ENCODE assay signal across 28 cellular contexts in genomic region chr12:129246630-129247029, GRCh38.
"Had no signal": no experiment of that assay in that cellular context is flagged by ENCODE, and none has a peak within 500 bp of the region (broad histone marks: within the 10 kb centered on the region; RNA-seq: fewer than 3 reads in every experiment).

No MANE protein-coding gene starts in this region.

- H3K4me3 ChIP-seq: stomach, suprapubic skin, testis, thoracic aorta, thyroid gland, tibial artery, tibial nerve, transverse colon, upper lobe of left lung, upper lobe of right lung, uterus, vagina had no signal

- H3K27ac ChIP-seq: stomach, suprapubic skin, testis, thoracic aorta, thyroid gland, tibial artery, tibial nerve, transverse colon, upper lobe of left lung, upper lobe of right lung, uterus, vagina had no signal

- H3K36me3 Mint-ChIP-seq: stimulated activated effector memory CD8-positive, alpha-beta T cell treated with anti-CD3 and anti-CD28 coated beads, Interleukin-12 subunit alpha, Interleukin-12 subunit beta, amount 100 ng/mL, for 72 hours; stimulated activated memory B cell treated with anti-CD40 and anti-IgM and Interleukin-4, amounts not matched to agents 10 μg/mL and 1 μg/mL and 100 μg/mL, for 72 hours; stimulated activated naive B cell treated with anti-CD40 and anti-IgM and Interleukin-4, amounts not matched to agents 10 μg/mL and 1 μg/mL and 100 μg/mL, for 72 hours; type B pancreatic cell had no signal

- H3K9me3 Mint-ChIP-seq: stimulated activated effector memory CD8-positive, alpha-beta T cell treated with anti-CD3 and anti-CD28 coated beads, Interleukin-12 subunit alpha, Interleukin-12 subunit beta, amount 100 ng/mL, for 72 hours; stimulated activated memory B cell treated with anti-CD40 and anti-IgM and Interleukin-4, amounts not matched to agents 10 μg/mL and 1 μg/mL and 100 μg/mL, for 72 hours; type B pancreatic cell had no signal

- DNase-seq: stimulated activated CD4-positive, alpha-beta T cell treated with anti-CD3 and anti-CD28 coated beads, Interleukin-2, amount 100 ng/mL, for 48 hours; stimulated activated CD4-positive, alpha-beta T cell treated with anti-CD3 and anti-CD28 coated beads, Interleukin-4, amount 100 ng/mL, for 1 hour; stimulated activated CD4-positive, alpha-beta T cell treated with anti-CD3 and anti-CD28 coated beads, Interleukin-4, amount 100 ng/mL, for 24 hours; stimulated activated CD4-positive, alpha-beta T cell treated with anti-CD3 and anti-CD28 coated beads, Interleukin-4, amount 100 ng/mL, for 4 hours; stimulated activated CD8-positive, alpha-beta memory T cell treated with anti-CD3 and anti-CD28 coated beads, Interleukin-4, amount 100 ng/mL, for 48 hours; stimulated activated naive B cell treated with anti-CD40 and anti-IgM and Interleukin-4, amounts not matched to agents 10 μg/mL and 1 μg/mL and 100 μg/mL, for 72 hours; stimulated activated naive CD4-positive, alpha-beta T cell; stimulated activated naive CD4-positive, alpha-beta T cell treated with Interleukin-2 at 50 U/mL for 16 hours; stimulated activated naive CD8-positive, alpha-beta T cell treated with anti-CD3 and anti-CD28 coated beads, Interleukin-15, amount 100 ng/mL, for 72 hours; stimulated activated naive CD8-positive, alpha-beta T cell treated with anti-CD3 and anti-CD28 coated beads, Interleukin-15, Interleukin-2, amounts not matched to agents 100 U/mL and 50 U/mL, for 24 hours; stomach; substantia nigra; testis; thyroid gland; tibial artery; transverse colon; trophoblast cell; upper lobe of left lung; upper lobe of right lung; uterus had no signal

- H3K27me3 Mint-ChIP-seq: stimulated activated memory B cell treated with anti-CD40 and anti-IgM and Interleukin-4, amounts not matched to agents 10 μg/mL and 1 μg/mL and 100 μg/mL, for 72 hours; stimulated activated naive B cell treated with anti-CD40 and anti-IgM and Interleukin-4, amounts not matched to agents 10 μg/mL and 1 μg/mL and 100 μg/mL, for 72 hours; stimulated activated naive CD8-positive, alpha-beta T cell treated with anti-CD3 and anti-CD28 coated beads, Interleukin-15, amount 100 ng/mL, for 72 hours; stimulated activated naive CD8-positive, alpha-beta T cell treated with anti-CD3 and anti-CD28 coated beads, Interleukin-15, Interleukin-2, amounts not matched to agents 100 ng/mL and 50 ng/mL, for 24 hours had no signal

- H3K9me3 ChIP-seq: suprapubic skin, testis, thoracic aorta, thyroid gland, tibial artery, transverse colon, upper lobe of left lung, upper lobe of right lung, uterus, vagina had no signal

- H3K36me3 ChIP-seq: stomach, suprapubic skin, thoracic aorta, thyroid gland, tibial artery, tibial nerve, transverse colon, upper lobe of left lung, upper lobe of right lung, uterus, vagina had no signal

- H3K4me3 Mint-ChIP-seq: stimulated activated effector memory CD8-positive, alpha-beta T cell treated with anti-CD3 and anti-CD28 coated beads, Interleukin-12 subunit alpha, Interleukin-12 subunit beta, amount 100 ng/mL, for 72 hours; stimulated activated memory B cell treated with anti-CD40 and anti-IgM and Interleukin-4, amounts not matched to agents 10 μg/mL and 1 μg/mL and 100 μg/mL, for 72 hours; stimulated activated naive B cell treated with anti-CD40 and anti-IgM and Interleukin-4, amounts not matched to agents 10 μg/mL and 1 μg/mL and 100 μg/mL, for 72 hours; stimulated activated naive CD8-positive, alpha-beta T cell treated with anti-CD3 and anti-CD28 coated beads, Interleukin-15, amount 100 ng/mL, for 72 hours; stimulated activated naive CD8-positive, alpha-beta T cell treated with anti-CD3 and anti-CD28 coated beads, Interleukin-15, Interleukin-2, amounts not matched to agents 100 ng/mL and 50 ng/mL, for 24 hours; type B pancreatic cell had no signal

- H3K27ac Mint-ChIP-seq: stimulated activated effector memory CD8-positive, alpha-beta T cell treated with anti-CD3 and anti-CD28 coated beads, Interleukin-12 subunit alpha, Interleukin-12 subunit beta, amount 100 ng/mL, for 72 hours; stimulated activated memory B cell treated with anti-CD40 and anti-IgM and Interleukin-4, amounts not matched to agents 10 μg/mL and 1 μg/mL and 100 μg/mL, for 72 hours; stimulated activated naive B cell treated with anti-CD40 and anti-IgM and Interleukin-4, amounts not matched to agents 10 μg/mL and 1 μg/mL and 100 μg/mL, for 72 hours; stimulated activated naive CD8-positive, alpha-beta T cell treated with anti-CD3 and anti-CD28 coated beads, Interleukin-15, amount 100 ng/mL, for 72 hours; stimulated activated naive CD8-positive, alpha-beta T cell treated with anti-CD3 and anti-CD28 coated beads, Interleukin-15, Interleukin-2, amounts not matched to agents 100 ng/mL and 50 ng/mL, for 24 hours; type B pancreatic cell had no signal

- H3K27me3 ChIP-seq: stomach, suprapubic skin, testis, thyroid gland, tibial artery, tibial nerve, transverse colon, upper lobe of left lung, upper lobe of right lung, uterus, vagina had no signal

- H3K4me1 Mint-ChIP-seq: stimulated activated effector memory CD8-positive, alpha-beta T cell treated with anti-CD3 and anti-CD28 coated beads, Interleukin-12 subunit alpha, Interleukin-12 subunit beta, amount 100 ng/mL, for 72 hours; stimulated activated memory B cell treated with anti-CD40 and anti-IgM and Interleukin-4, amounts not matched to agents 10 μg/mL and 1 μg/mL and 100 μg/mL, for 72 hours; stimulated activated naive B cell treated with anti-CD40 and anti-IgM and Interleukin-4, amounts not matched to agents 10 μg/mL and 1 μg/mL and 100 μg/mL, for 72 hours; stimulated activated naive CD8-positive, alpha-beta T cell treated with anti-CD3 and anti-CD28 coated beads, Interleukin-15, amount 100 ng/mL, for 72 hours had no signal
